10 cellular contexts compared by ENCODE assay signal in genomic region chr13:48410199-48410598, GRCh38. TPM values are rescaled to one million over a fixed set of nuclear protein-coding genes. Genes with fewer than 3 reads are reported as not detected.
A peak's percentile ranks its signal among the peaks of the same experiment; 100 is the strongest.
DNase-seq lines count a peak whose midpoint lies in the region; ATAC-seq and TF ChIP-seq lines count a peak whose summit lies in the region.
"Had no signal": no experiment of that assay in that cellular context is flagged by ENCODE, and none has a peak within 500 bp of the region (broad histone marks: within the 10 kb centered on the region; RNA-seq: fewer than 3 reads in every experiment).

No MANE protein-coding gene starts in this region.

- H3K4me3 ChIP-seq in AG04450 (ENCODE audit: low read depth, low read length) (peak overlapping the region; percentile 38; the same call in 1 of the 2 replicates), NT2/D1 (ENCODE audit: insufficient read length, low read depth) (peak overlapping the region; percentile 8), endocrine pancreas (ENCODE audit: control insufficient read depth, insufficient read depth, low read length) (peak overlapping the region; percentile 95)
- H3K4me3 ChIP-seq: cardiac muscle cell, SK-N-MC had no signal

- TF ChIP-seq CTCF in AG04450 (IDR thresholded peaks at IDR 0.05; ENCODE audit: low read depth, low read length) = no peak
- no peak for TF ChIP-seq CTCF in natural killer cell (IDR thresholded peaks at IDR 0.05)

- no peak overlapping the region for H3K9ac ChIP-seq in NT2/D1 (ENCODE audit: insufficient read length, low read depth)
- no peak overlapping the region for H3K9ac ChIP-seq in endocrine pancreas (ENCODE audit: control insufficient read depth, insufficient read depth, low read length)

- H3K4me3 Mint-ChIP-seq in natural killer cell = peak overlapping the region; percentile 95

- H3K27me3 ChIP-seq in AG04450 (ENCODE audit: control insufficient read depth, insufficient read depth, low read length) (no peaks in the 10 kb centered on the region), NT2/D1 (ENCODE audit: insufficient read depth, insufficient read length) (no peaks in the 10 kb centered on the region), endocrine pancreas (ENCODE audit: control insufficient read depth, insufficient read depth, low read length) (no peaks in the 10 kb centered on the region)
- H3K27me3 ChIP-seq: cardiac muscle cell had no signal

- intact Hi-C loops in natural killer cell (cut with micrococcal nuclease) = loop anchor here (5.0 kb wide), 1 partner anchor 37 kb away; no protein-coding TSS in a partner anchor

- H3K4me1 ChIP-seq in NT2/D1 (ENCODE audit: insufficient read depth, insufficient read length) (no peaks in the 10 kb centered on the region), endocrine pancreas (ENCODE audit: control insufficient read depth, insufficient read depth, low read length) (peaks cover 9% of the 10 kb centered on the region)

- no peaks in the 10 kb centered on the region for H3K36me3 Mint-ChIP-seq in natural killer cell

- H3K36me3 ChIP-seq in NT2/D1 (ENCODE audit: insufficient read depth, insufficient read length, low read length) = no peaks in the 10 kb centered on the region
- H3K36me3 ChIP-seq in endocrine pancreas (ENCODE audit: control insufficient read depth, insufficient read depth, low read length) = no peaks in the 10 kb centered on the region
- H3K36me3 ChIP-seq: cardiac muscle cell had no signal

- peak overlapping the region; percentile 95 to 96 for H3K27ac Mint-ChIP-seq in natural killer cell

- peak in 2 of 3 donors; percentile 41 to 44 for ATAC-seq in natural killer cell
- no peak for ATAC-seq in GM19455 (IDR thresholded peaks at IDR 0.05; ENCODE audit: unreplicated experiment)
- ATAC-seq in HG02973 (IDR thresholded peaks at IDR 0.05; ENCODE audit: unreplicated experiment) = no peak

- no peaks in the 10 kb centered on the region for H3K9me3 Mint-ChIP-seq in natural killer cell

- DNase-seq in AG04450 (ENCODE audit: low read depth, low spot score) (no peak), NT2/D1 (ENCODE audit: low read depth, low spot score) (no peak), natural killer cell (no peak), NCI-H526 treated with DMSO at 0.1 percent for 48 hours (lab: John Stamatoyannopoulos, UW) (no peak), NCI-H2196 (lab: John Stamatoyannopoulos, UW; ENCODE audit: unreplicated experiment) (no peak)

- no peaks in the 10 kb centered on the region for H3K9me3 ChIP-seq in AG04450 (ENCODE audit: control insufficient read depth, insufficient read depth, low read length)
- H3K9me3 ChIP-seq in NT2/D1 (ENCODE audit: insufficient read depth, low read length) = no peaks in the 10 kb centered on the region
- no peaks in the 10 kb centered on the region for H3K9me3 ChIP-seq in endocrine pancreas (ENCODE audit: control insufficient read depth, low read length)

- H3K27me3 Mint-ChIP-seq in natural killer cell (ENCODE audit: low read depth in 2 of 2) = no peaks in the 10 kb centered on the region

- no peak overlapping the region for H3K27ac ChIP-seq in AG04450 (ENCODE audit: low read depth, low read length)
- H3K27ac ChIP-seq: cardiac muscle cell, SK-N-MC had no signal

- CTCF ChIA-PET in AG04450 (lab: Charles Lee) = no interaction called here

- POLR2A ChIA-PET in AG04450 (lab: Yijun Ruan, JAX) = no interaction called here

- peaks cover 51 to 53% of the 10 kb centered on the region in 2 donors for H3K4me1 Mint-ChIP-seq in natural killer cell

RNA-seq across cellular contexts. Expression of gene LPAR6, which starts 2.7 kb away (rescaled TPM):
- polyA plus RNA-seq in AG04450 (2011; rRNA removed) = 5.2 and 10.5 TPM in 2 replicates
- 1.1 and 2.7 TPM in 2 replicates for polyA minus RNA-seq in AG04450 (2011; rRNA and poly(A)+ RNA removed)
- total RNA-seq in natural killer cell = 10 to 100 TPM; 38.5 to 48.9 (median 41.1) TPM

Comparison
In these comparisons a context has a peak if more than half of its experiments do, and no peak if none do; other contexts are left out.
1. H3K4me3 ChIP-seq: peak in every context shown above with its lines; median percentile 95 in endocrine pancreas; 38 in AG04450; 8 in NT2/D1.
2. ATAC-seq: peak in natural killer cell (2 of 3); none in GM19455 (single experiment) and HG02973 (single experiment).